Comparison of ENCODE assay signal across 13 cellular contexts in the genomic region with DNA sequence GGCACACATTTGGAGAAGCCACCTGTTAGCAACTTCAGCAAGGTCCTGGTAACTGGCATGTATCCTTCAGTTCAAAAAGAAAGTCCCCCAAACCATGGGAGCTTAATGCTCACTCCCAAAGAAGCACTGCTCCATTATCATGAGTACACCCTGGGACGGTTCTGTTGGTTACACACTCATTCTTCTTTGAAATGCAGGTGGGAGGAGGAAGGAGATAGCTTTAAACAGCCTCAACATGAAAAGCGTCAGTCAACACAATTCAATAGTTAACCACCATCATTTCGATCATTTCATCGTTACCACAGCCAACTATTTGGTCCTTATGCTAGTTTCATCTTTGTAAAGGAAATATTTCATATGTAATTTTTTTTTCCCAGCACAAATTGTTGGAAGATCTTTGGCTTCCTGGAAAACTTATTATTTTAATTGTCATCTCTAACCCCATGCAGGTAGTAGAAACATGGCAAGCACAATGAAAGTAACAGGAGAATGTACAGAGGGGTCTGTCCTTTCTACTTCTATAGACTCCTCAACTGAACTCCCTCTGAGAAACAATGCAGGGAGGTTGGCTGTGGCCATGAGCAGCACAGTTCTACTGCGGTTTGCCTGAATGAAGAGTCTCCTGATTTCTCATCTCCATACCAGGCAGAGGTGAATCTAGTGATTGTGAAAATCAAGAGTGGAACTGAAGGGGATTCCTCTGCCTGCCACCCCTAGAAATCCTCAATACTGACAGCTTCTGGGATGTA.
DNase-seq lines count a peak whose midpoint lies in the region; ATAC-seq and TF ChIP-seq lines count a peak whose summit lies in the region.
"Had no signal": no experiment of that assay in that cellular context is flagged by ENCODE, and none has a peak within 500 bp of the region (broad histone marks: within the 10 kb centered on the region; RNA-seq: fewer than 3 reads in every experiment).

No MANE protein-coding gene starts in this region.

- peaks cover 55% of the 10 kb centered on the region for H3K4me1 ChIP-seq in CD4-positive, alpha-beta memory T cell (ENCODE audit: insufficient read depth, low read length)
- peaks cover 14% of the 10 kb centered on the region for H3K4me1 ChIP-seq in H9 (ENCODE audit: insufficient read depth, low read length)

- H3K9me3 Mint-ChIP-seq in CD4-positive, alpha-beta memory T cell = no peaks in the 10 kb centered on the region
- H3K9me3 Mint-ChIP-seq in H9 = no peaks in the 10 kb centered on the region
- peaks cover 3% of the 10 kb centered on the region for H3K9me3 Mint-ChIP-seq in activated T-helper 17 cell treated with anti-CD3 and anti-CD28 coated beads, Interleukin-2, amount 50 U/mL, for 72 hours
- peaks cover 0 to 3% (median 0%) of the 10 kb centered on the region in 9 donors for H3K9me3 Mint-ChIP-seq in naive thymus-derived CD8-positive, alpha-beta T cell

- POLR2A ChIA-PET in CD4-positive, alpha-beta memory T cell (lab: Charles Lee; ENCODE audit: partially characterized antibody) = interaction anchor here (1.0 to 1.1 kb wide), 2 partner anchors 15 to 107 kb away, joined by 3 read pairs; no protein-coding TSS in a partner anchor
- POLR2A ChIA-PET in naive thymus-derived CD8-positive, alpha-beta T cell (lab: Charles Lee) = interaction anchor here (0.6 to 1.9 kb wide), 5 partner anchors 10 to 432 kb away, joined by 3 to 6 read pairs (median 4); no protein-coding TSS in a partner anchor

- H3K36me3 ChIP-seq in CD4-positive, alpha-beta memory T cell (ENCODE audit: insufficient read depth, low read length) = no peaks in the 10 kb centered on the region

- no peaks in the 10 kb centered on the region for H3K27me3 ChIP-seq in CD4-positive, alpha-beta memory T cell (ENCODE audit: insufficient read depth, low read length)
- no peaks in the 10 kb centered on the region for H3K27me3 ChIP-seq in H9 (ENCODE audit: insufficient read depth, low read length)

- no peak overlapping the region for H3K4me3 ChIP-seq in CD4-positive, alpha-beta memory T cell (ENCODE audit: low read length in 2 of 2)
- H3K4me3 ChIP-seq: GM23248 had no signal

- peaks cover 9% of the 10 kb centered on the region for H3K23me2 ChIP-seq in H9 (ENCODE audit: insufficient read length, low read depth, low read length, poor library complexity, severe bottlenecking)

- intact Hi-C loops in CD4-positive, alpha-beta memory T cell (cut with micrococcal nuclease) = loop anchor here (10.0 kb wide), 1 partner anchor 99 kb away; no protein-coding TSS in a partner anchor

- H4K5ac ChIP-seq in H9 (ENCODE audit: insufficient read length, low read depth, low read length) = no peak overlapping the region

- no peak overlapping the region for H4K91ac ChIP-seq in H9 (ENCODE audit: insufficient read length, low read depth, low read length)

- no peak overlapping the region for H2BK120ac ChIP-seq in H9 (ENCODE audit: low read depth, low read length, poor library complexity, severe bottlenecking)

- no peaks in the 10 kb centered on the region for H3K27me3 Mint-ChIP-seq in CD4-positive, alpha-beta memory T cell
- H3K27me3 Mint-ChIP-seq in H9 (ENCODE audit: low read depth) = no peaks in the 10 kb centered on the region
- H3K27me3 Mint-ChIP-seq in activated T-helper 17 cell treated with anti-CD3 and anti-CD28 coated beads, Interleukin-2, amount 50 U/mL, for 72 hours = no peaks in the 10 kb centered on the region
- no peaks in the 10 kb centered on the region for H3K27me3 Mint-ChIP-seq in naive thymus-derived CD8-positive, alpha-beta T cell

- CTCF ChIA-PET in CD4-positive, alpha-beta memory T cell (lab: Charles Lee; ENCODE audit: partially characterized antibody) = no interaction called here

- no peak overlapping the region for H3K4ac ChIP-seq in H9 (ENCODE audit: low read depth, low read length)

- no peak for TF ChIP-seq CTCF in H9 (conservative IDR thresholded peaks at IDR 0.05)

- H3K56ac ChIP-seq in H9 (ENCODE audit: insufficient read length, low read depth, low read length) = no peak overlapping the region

- H2BK12ac ChIP-seq in H9 (ENCODE audit: insufficient read length, low read depth, low read length) = no peak overlapping the region

- H2BK15ac ChIP-seq in H9 (ENCODE audit: low read depth, low read length) = no peak overlapping the region

- no peak overlapping the region for H2BK5ac ChIP-seq in H9 (ENCODE audit: insufficient read length, low read length)

- no peaks in the 10 kb centered on the region for H4K20me1 ChIP-seq in H9 (ENCODE audit: control insufficient read depth, insufficient read depth, insufficient read length)

- H2BK20ac ChIP-seq in H9 (ENCODE audit: low read depth, low read length, poor library complexity, severe bottlenecking) = no peak overlapping the region

- H3K4me1 Mint-ChIP-seq in CD4-positive, alpha-beta memory T cell = peaks cover 56 to 90% (median 73%) of the 10 kb centered on the region in 4 donors
- H3K4me1 Mint-ChIP-seq in H9 = peaks cover 63 to 71% of the 10 kb centered on the region in 2 experiments
- H3K4me1 Mint-ChIP-seq in activated T-helper 17 cell treated with anti-CD3 and anti-CD28 coated beads, Interleukin-2, amount 50 U/mL, for 72 hours = peaks cover 47% of the 10 kb centered on the region
- H3K4me1 Mint-ChIP-seq in naive thymus-derived CD8-positive, alpha-beta T cell = peaks cover 36 to 86% (median 84%) of the 10 kb centered on the region in 4 donors

- H3K9me3 ChIP-seq in CD4-positive, alpha-beta memory T cell (ENCODE audit: control insufficient read depth in 1 of 2, low read length in 2 of 2) = no peaks in the 10 kb centered on the region
- H3K9me3 ChIP-seq in H9 (ENCODE audit: control insufficient read depth, low read depth, low read length) = no peaks in the 10 kb centered on the region

- no peak overlapping the region for H3K4me2 ChIP-seq in H9 (ENCODE audit: insufficient read depth, insufficient read length, low read length)

- H3K79me1 ChIP-seq in H9 (ENCODE audit: insufficient read depth, low read depth, low read length, poor library complexity, severe bottlenecking) = peaks cover 11% of the 10 kb centered on the region

- peak; percentile 84 for ATAC-seq in activated T-helper 17 cell treated with anti-CD3 and anti-CD28 coated beads, Interleukin-2, amount 50 U/mL, for 72 hours (replicated peaks)
- ATAC-seq in naive thymus-derived CD8-positive, alpha-beta T cell = peak; percentile 19 to 28

- H4K8ac ChIP-seq in H9 (replicated peaks; ENCODE audit: insufficient read length, low read depth, low read length) = no peak overlapping the region

- H3K36me3 Mint-ChIP-seq in CD4-positive, alpha-beta memory T cell = peaks cover 27 to 50% of the 10 kb centered on the region in 2 donors
- peaks cover 15 to 20% (median 16%) of the 10 kb centered on the region in 3 experiments; a peak in 6 of 7 replicates for H3K36me3 Mint-ChIP-seq in H9 (ENCODE audit: insufficient read depth in 1 of 3, low read depth in 3 of 3)
- peaks cover 10% of the 10 kb centered on the region for H3K36me3 Mint-ChIP-seq in activated T-helper 17 cell treated with anti-CD3 and anti-CD28 coated beads, Interleukin-2, amount 50 U/mL, for 72 hours (ENCODE audit: low read depth)
- H3K36me3 Mint-ChIP-seq in naive thymus-derived CD8-positive, alpha-beta T cell = peaks cover under 1 to 27% (median 16%) of the 10 kb centered on the region in 3 donors

- peaks cover 51% of the 10 kb centered on the region for H3K79me2 ChIP-seq in H9 (ENCODE audit: insufficient read depth, low read length)

- H3K14ac ChIP-seq in H9 (ENCODE audit: insufficient read depth, low read length) = no peak overlapping the region

- no peak for DNase-seq in CD4-positive, alpha-beta memory T cell
- DNase-seq in H9 = no peak
- DNase-seq in naive thymus-derived CD8-positive, alpha-beta T cell = peak in 2 of 10 donors; percentile 23 to 32
- DNase-seq in substantia nigra (lab: John Stamatoyannopoulos, UW) = no peak
- no peak for DNase-seq in GM19240 (ENCODE audit: insufficient read length, low spot score)
- no peak for DNase-seq in NCI-H1105 treated with DMSO at 0.1 percent for 48 hours (lab: John Stamatoyannopoulos, UW)
- DNase-seq: activated CD8-positive, alpha-beta memory T cell treated with anti-CD3 and anti-CD28 coated beads, Interleukin-2, amount 50 U/mL, for 48 hours; effector CD4-positive, alpha-beta T cell; foreskin fibroblast; GM23248; T-helper 9 cell had no signal

- H3K4me3 Mint-ChIP-seq in CD4-positive, alpha-beta memory T cell = peak overlapping the region in 7 of 8 donors; percentile 25 to 99 (median 61)
- peak overlapping the region in 1 of 2 experiments; percentile 51; a peak in 1 of 5 replicates for H3K4me3 Mint-ChIP-seq in H9
- H3K4me3 Mint-ChIP-seq in activated T-helper 17 cell treated with anti-CD3 and anti-CD28 coated beads, Interleukin-2, amount 50 U/mL, for 72 hours = peak overlapping the region; percentile 81
- peak overlapping the region; percentile 20 to 98 (median 78) for H3K4me3 Mint-ChIP-seq in naive thymus-derived CD8-positive, alpha-beta T cell
- H3K4me3 Mint-ChIP-seq: CD14-positive monocyte had no signal

- H3K18ac ChIP-seq in H9 (ENCODE audit: insufficient read length, low read depth, low read length) = no peak overlapping the region

- H3K9ac ChIP-seq in H9 (ENCODE audit: extremely low read depth, insufficient read length, low read length) = no peak overlapping the region
- H3K9ac ChIP-seq: GM23248 had no signal

- H3K23ac ChIP-seq in H9 (ENCODE audit: insufficient read length, low read depth, low read length) = no peak overlapping the region

- H3T11ph ChIP-seq in H9 (ENCODE audit: low read length) = no peak overlapping the region

- H3K27ac Mint-ChIP-seq in CD4-positive, alpha-beta memory T cell = peak overlapping the region in 6 of 7 donors; percentile 4 to 85 (median 70)
- peak overlapping the region; percentile 90 to 97 (median 94) for H3K27ac Mint-ChIP-seq in H9
- H3K27ac Mint-ChIP-seq in activated T-helper 17 cell treated with anti-CD3 and anti-CD28 coated beads, Interleukin-2, amount 50 U/mL, for 72 hours = peak overlapping the region; percentile 65
- H3K27ac Mint-ChIP-seq in naive thymus-derived CD8-positive, alpha-beta T cell = peak overlapping the region; percentile 80 to 99 (median 91)

- no CpG with 5 or more reads among the region's 5 CpGs for WGBS in H9 (ENCODE audit: extremely low coverage, insufficient read length, low lambda C conversion rate)

- no peak overlapping the region for H2AFZ ChIP-seq in H9 (ENCODE audit: low read length)
- H2AFZ ChIP-seq: GM23248 had no signal

- H3K27ac ChIP-seq in CD4-positive, alpha-beta memory T cell (ENCODE audit: low read depth, low read length) = no peak overlapping the region
- H3K27ac ChIP-seq in H9 (ENCODE audit: insufficient read length, low read depth, low read length) (no peak overlapping the region), substantia nigra (ENCODE audit: low read depth, low read length, poor library complexity, severe bottlenecking) (no peak overlapping the region)
- H3K27ac ChIP-seq: GM23248 had no signal

- H2AK5ac ChIP-seq in H9 (ENCODE audit: insufficient read length, low read length) = no peak overlapping the region
